16 cellular contexts compared by ENCODE assay signal in the genomic region with DNA sequence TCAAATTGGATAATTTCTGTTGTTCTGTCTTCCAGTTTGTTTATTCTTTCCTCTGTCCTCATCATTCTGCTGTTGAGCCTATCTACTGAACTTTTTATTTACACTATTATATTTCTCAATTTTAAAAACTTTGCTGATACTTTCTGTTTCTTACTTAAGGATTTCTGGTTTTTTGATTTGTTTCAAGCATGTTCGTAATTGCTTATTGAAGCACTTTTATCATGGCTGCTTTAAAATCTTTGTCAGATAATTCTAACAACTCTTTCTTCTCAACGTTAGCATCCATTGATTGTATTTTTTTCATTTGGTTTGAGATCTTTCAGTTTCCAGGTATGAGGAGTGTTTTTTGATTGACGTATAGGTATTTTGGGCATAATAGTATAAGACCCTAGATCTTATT.
DNase-seq lines count a peak whose midpoint lies in the region; ATAC-seq lines count a peak whose summit lies in the region.
"Had no signal": no experiment of that assay in that cellular context is flagged by ENCODE, and none has a peak within 500 bp of the region (broad histone marks: within the 10 kb centered on the region; RNA-seq: fewer than 3 reads in every experiment).

No MANE protein-coding gene starts in this region.

- H3K9me3 Mint-ChIP-seq in activated T-cell treated with anti-CD3 and anti-CD28 coated beads, Interleukin-2, amount 50 U/mL, for 72 hours: no peaks in the 10 kb centered on the region
- H3K9me3 Mint-ChIP-seq in activated T-cell treated with anti-CD3 and anti-CD28 coated beads, Interleukin-2, amount 50 U/mL, for 4 hours: no peaks in the 10 kb centered on the region
- H3K9me3 Mint-ChIP-seq: CD4-positive, alpha-beta T cell had no signal

- H3K4me3 Mint-ChIP-seq in activated T-cell treated with anti-CD3 and anti-CD28 coated beads, Interleukin-2, amount 50 U/mL, for 72 hours: peak overlapping the region in 1 of 2 donors; percentile 9
- no peak overlapping the region for H3K4me3 Mint-ChIP-seq in activated T-cell treated with anti-CD3 and anti-CD28 coated beads, Interleukin-2, amount 50 U/mL, for 4 hours
- no peak overlapping the region for H3K4me3 Mint-ChIP-seq in T-helper 17 cell
- H3K4me3 Mint-ChIP-seq: CD4-positive, alpha-beta T cell had no signal

- no peaks in the 10 kb centered on the region for H3K27me3 Mint-ChIP-seq in activated T-cell treated with anti-CD3 and anti-CD28 coated beads, Interleukin-2, amount 50 U/mL, for 72 hours (ENCODE audit: low read depth)
- no peaks in the 10 kb centered on the region for H3K27me3 Mint-ChIP-seq in activated T-cell treated with anti-CD3 and anti-CD28 coated beads, Interleukin-2, amount 50 U/mL, for 4 hours (ENCODE audit: low read depth)
- no peaks in the 10 kb centered on the region for H3K27me3 Mint-ChIP-seq in T-helper 17 cell
- H3K27me3 Mint-ChIP-seq: CD4-positive, alpha-beta T cell had no signal

- no peak for ATAC-seq in activated T-cell treated with anti-CD3 and anti-CD28 coated beads, Interleukin-2, amount 50 U/mL, for 72 hours (replicated peaks in 1 of 2)
- ATAC-seq in activated T-cell treated with anti-CD3 and anti-CD28 coated beads, Interleukin-2, amount 50 U/mL, for 4 hours: no peak
- ATAC-seq in T-helper 17 cell (no peak), GM18858 (IDR thresholded peaks at IDR 0.05; ENCODE audit: unreplicated experiment) (no peak)
- ATAC-seq: A549 had no signal

- DNase-seq in activated T-cell treated with anti-CD3 and anti-CD28 coated beads, Interleukin-2, amount 50 U/mL, for 72 hours: no peak
- no peak for DNase-seq in activated T-cell treated with anti-CD3 and anti-CD28 coated beads, Interleukin-2, amount 50 U/mL, for 4 hours
- DNase-seq in T-helper 17 cell: no peak
- no peak for DNase-seq in epithelial cell of prostate (ENCODE audit: low read depth, low spot score)
- DNase-seq in NOMO-1 (lab: John Stamatoyannopoulos, UW; ENCODE audit: unreplicated experiment in 2 of 2): no peak
- DNase-seq in stimulated activated CD4-positive, alpha-beta T cell treated with anti-CD3 and anti-CD28 coated beads, Interleukin-4, amount 100 ng/mL, for 1 hour: no peak
- DNase-seq: AML-193; Caco-2; CD4-positive, alpha-beta T cell; DMS79; GDM1 had no signal

- no peaks in the 10 kb centered on the region for H3K9me3 ChIP-seq in T-helper 17 cell (ENCODE audit: control insufficient read depth, low read length, poor library complexity, severe bottlenecking)
- H3K9me3 ChIP-seq: Caco-2, HAP-1 had no signal

- peaks cover under 1 to 6% of the 10 kb centered on the region in 2 donors for H3K36me3 Mint-ChIP-seq in activated T-cell treated with anti-CD3 and anti-CD28 coated beads, Interleukin-2, amount 50 U/mL, for 72 hours (ENCODE audit: insufficient read depth in 2 of 2)
- H3K36me3 Mint-ChIP-seq in activated T-cell treated with anti-CD3 and anti-CD28 coated beads, Interleukin-2, amount 50 U/mL, for 4 hours (ENCODE audit: insufficient read depth): peaks cover 10% of the 10 kb centered on the region
- H3K36me3 Mint-ChIP-seq in T-helper 17 cell (ENCODE audit: low read depth): no peaks in the 10 kb centered on the region

- H3K27ac ChIP-seq in epithelial cell of prostate: peak overlapping the region; percentile 55
- H3K27ac ChIP-seq: 22Rv1, A549, C4-2B had no signal

- H3K27ac Mint-ChIP-seq in activated T-cell treated with anti-CD3 and anti-CD28 coated beads, Interleukin-2, amount 50 U/mL, for 72 hours: peak overlapping the region; percentile 94
- peak overlapping the region; percentile 44 for H3K27ac Mint-ChIP-seq in T-helper 17 cell
- H3K27ac Mint-ChIP-seq: CD4-positive, alpha-beta T cell had no signal

- H3K4me1 Mint-ChIP-seq in activated T-cell treated with anti-CD3 and anti-CD28 coated beads, Interleukin-2, amount 50 U/mL, for 72 hours (ENCODE audit: low read depth): peaks cover 55% of the 10 kb centered on the region
- H3K4me1 Mint-ChIP-seq in activated T-cell treated with anti-CD3 and anti-CD28 coated beads, Interleukin-2, amount 50 U/mL, for 4 hours (ENCODE audit: low read depth): peaks cover 42% of the 10 kb centered on the region
- H3K4me1 Mint-ChIP-seq in T-helper 17 cell: peaks cover 14% of the 10 kb centered on the region
